Comparison of ENCODE assay signal across 24 cellular contexts in the genomic region with DNA sequence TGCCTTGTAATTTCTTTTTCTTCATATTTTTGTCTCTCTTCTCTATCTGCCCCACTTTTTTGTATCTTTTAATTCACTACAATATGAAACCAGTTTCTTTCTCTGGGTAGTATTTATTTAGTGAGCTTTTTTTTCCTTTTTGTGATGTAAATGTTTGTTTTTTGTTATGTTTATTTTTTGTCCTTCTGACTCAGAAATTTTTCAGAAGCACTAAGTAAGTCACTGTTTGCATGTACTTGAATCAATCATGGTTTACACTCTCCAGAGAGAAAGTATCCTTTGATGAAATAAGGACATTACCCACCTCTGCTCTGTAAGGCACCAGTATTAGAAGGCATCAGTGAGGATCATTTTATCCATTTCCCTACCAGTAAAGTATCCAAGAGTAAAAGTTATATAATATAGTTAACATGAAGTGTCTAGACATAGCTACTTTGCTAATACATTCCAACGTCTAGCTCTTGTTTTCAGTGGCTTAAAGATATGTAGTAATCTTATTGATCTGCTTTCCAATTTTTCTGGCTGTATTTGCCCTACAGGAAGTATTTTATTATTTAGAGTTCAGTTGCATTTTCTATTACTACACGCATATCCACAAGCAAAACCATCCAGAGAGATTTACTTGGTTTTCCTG. TPM values are rescaled to one million over a fixed set of nuclear protein-coding genes. Genes with fewer than 3 reads are reported as not detected.
A peak's percentile ranks its signal among the peaks of the same experiment; 100 is the strongest.
DNase-seq lines count a peak whose midpoint lies in the region; ATAC-seq, FAIRE-seq and TF ChIP-seq lines count a peak whose summit lies in the region.
"Had no signal": no experiment of that assay in that cellular context is flagged by ENCODE, and none has a peak within 500 bp of the region (broad histone marks: within the 10 kb centered on the region; RNA-seq: fewer than 3 reads in every experiment).

No MANE protein-coding gene starts in this region.

- H3K27me3 ChIP-seq in KMS-11 (ENCODE audit: insufficient read depth, low read depth) (no peaks in the 10 kb centered on the region), K562 (ENCODE audit: control insufficient read depth in 2 of 2, insufficient read depth in 2 of 2, low read length in 2 of 2) (no peaks in the 10 kb centered on the region), mammary epithelial cell (ENCODE audit: insufficient read depth, low read length) (no peaks in the 10 kb centered on the region)
- H3K27me3 ChIP-seq: spleen, uterus had no signal

- H3K9me1 ChIP-seq in K562 (ENCODE audit: control insufficient read depth, insufficient read depth, low read length): no peaks in the 10 kb centered on the region

- no peak for TF ChIP-seq POLR2A in K562 (conservative IDR thresholded peaks at IDR 0.05)

- in situ Hi-C loops in K562 (cut with MboI) (no loop called here), mammary epithelial cell (cut with MboI; ENCODE audit: low sequenced_read_pairs in 2 of 2) (no loop called here)

- no peaks in the 10 kb centered on the region for H3K9me3 Mint-ChIP-seq in T-helper 1 cell treated with Interleukin-12 subunit alpha and Interleukin-12 subunit beta and Interleukin-4 antibody, amounts not matched to agents 30 μg/mL and 1 μg/mL, for 36 hours
- no peaks in the 10 kb centered on the region for H3K9me3 Mint-ChIP-seq in progenitor cell of endocrine pancreas (ENCODE audit: low read depth)
- H3K9me3 Mint-ChIP-seq: activated naive CD4-positive, alpha-beta T cell treated with anti-CD3 and anti-CD28 coated beads, Interleukin-2, amount 10 ng/mL, durations not matched to agents 7 days and 5 days had no signal

- intact Hi-C loops in K562 (cut with micrococcal nuclease) (no loop called here), mammary epithelial cell (cut with micrococcal nuclease) (no loop called here)

- peaks cover 72% of the 10 kb centered on the region for H3K4me1 ChIP-seq in KMS-11 (ENCODE audit: low read depth, poor library complexity, severe bottlenecking)
- H3K4me1 ChIP-seq in K562 (replicated peaks in 1 of 2; ENCODE audit: control insufficient read depth in 2 of 2, insufficient read depth in 2 of 2, low read length in 2 of 2): peaks cover 10 to 24% of the 10 kb centered on the region in 2 experiments; a peak in 4 of 5 replicates
- no peaks in the 10 kb centered on the region for H3K4me1 ChIP-seq in mammary epithelial cell (ENCODE audit: insufficient read depth, low read length)

- H3K79me2 ChIP-seq in KMS-11 (ENCODE audit: insufficient read depth, low read depth) (no peaks in the 10 kb centered on the region), K562 (ENCODE audit: control insufficient read depth, insufficient read depth, low read length) (peaks cover 5% of the 10 kb centered on the region; the same call in 1 of the 3 replicates), mammary epithelial cell (ENCODE audit: insufficient read depth, low read length) (no peaks in the 10 kb centered on the region)

- peaks cover 30% of the 10 kb centered on the region for H3K4me1 Mint-ChIP-seq in T-helper 1 cell treated with Interleukin-12 subunit alpha and Interleukin-12 subunit beta and Interleukin-4 antibody, amounts not matched to agents 30 μg/mL and 1 μg/mL, for 36 hours (ENCODE audit: low read depth)
- H3K4me1 Mint-ChIP-seq in progenitor cell of endocrine pancreas (ENCODE audit: low read depth): peaks cover 49% of the 10 kb centered on the region

- peak overlapping the region; percentile 88; the same call in 1 of the 2 replicates for H3K4me2 ChIP-seq in KMS-11
- no peak overlapping the region for H3K4me2 ChIP-seq in K562 (ENCODE audit: insufficient read depth, low read length)
- no peak overlapping the region for H3K4me2 ChIP-seq in mammary epithelial cell (ENCODE audit: insufficient read depth, low read depth, low read length)

- TF ChIP-seq CTCF in KMS-11 (conservative IDR thresholded peaks at IDR 0.05; ENCODE audit: low read depth, low read length) (no peak), K562 (IDR thresholded peaks at IDR 0.05 in 2 of 3, conservative IDR thresholded peaks at IDR 0.05 in 1 of 3; ENCODE audit: insufficient read depth in 2 of 3, low read depth in 1 of 3, low read length in 3 of 3) (no peak), progenitor cell of endocrine pancreas (IDR thresholded peaks at IDR 0.05; ENCODE audit: unreplicated experiment) (no peak), mammary epithelial cell (conservative IDR thresholded peaks at IDR 0.05 in 1 of 2, IDR thresholded peaks at IDR 0.05 in 1 of 2; ENCODE audit: extremely low read depth in 1 of 2, insufficient read depth in 1 of 2, low read depth in 1 of 2, low read length in 2 of 2) (no peak)

- BruUV-seq in K562 (replicated peaks; lab: Mats Ljungman, UMichigan) (no TSS peak), mammary epithelial cell (replicated peaks; lab: Mats Ljungman, UMichigan) (no TSS peak)

- H3K36me3 Mint-ChIP-seq in T-helper 1 cell treated with Interleukin-12 subunit alpha and Interleukin-12 subunit beta and Interleukin-4 antibody, amounts not matched to agents 30 μg/mL and 1 μg/mL, for 36 hours (ENCODE audit: low read depth): peaks cover 3% of the 10 kb centered on the region
- no peaks in the 10 kb centered on the region for H3K36me3 Mint-ChIP-seq in progenitor cell of endocrine pancreas (ENCODE audit: insufficient read depth)

- H3K4me3 ChIP-seq in KMS-11 (IDR thresholded peaks at IDR 0.05; ENCODE audit: insufficient read depth, low read depth, low read length) (no peak overlapping the region), K562 (no peak overlapping the region), mammary epithelial cell (replicated peaks in 1 of 3; ENCODE audit: insufficient read depth in 1 of 3, low read depth in 2 of 3, low read length in 3 of 3) (no peak overlapping the region)
- H3K4me3 ChIP-seq: spleen, uterus had no signal

- 30% methylated on average over 2 of the region's 2 CpGs for WGBS in K562 (ENCODE audit: insufficient coverage, low coverage, missing lambda C conversion rate)
- WGBS in mammary epithelial cell (ENCODE audit: low coverage, missing lambda C conversion rate): 90% methylated on average over 2 of the region's 2 CpGs

- H3K27ac ChIP-seq in KMS-11 (no peak overlapping the region), K562 (ENCODE audit: extremely low read depth, low read depth, low read length) (peak overlapping the region; percentile 49; the same call in 1 of the 3 replicates), mammary epithelial cell (ENCODE audit: insufficient read depth, low read depth, low read length) (no peak overlapping the region)
- H3K27ac ChIP-seq: 22Rv1, WERI-Rb-1 had no signal

- H3K9me3 ChIP-seq in K562 (replicated peaks; ENCODE audit: control insufficient read depth, insufficient read depth, low read depth, low read length): no peaks in the 10 kb centered on the region
- no peaks in the 10 kb centered on the region for H3K9me3 ChIP-seq in mammary epithelial cell (replicated peaks; ENCODE audit: insufficient read depth, low read length)
- H3K9me3 ChIP-seq: spleen, uterus had no signal

- no peak for FAIRE-seq in K562 (lab: Jason Lieb, UNC)

- no peaks in the 10 kb centered on the region for H4K20me1 ChIP-seq in KMS-11 (ENCODE audit: insufficient read depth)
- no peaks in the 10 kb centered on the region for H4K20me1 ChIP-seq in K562 (replicated peaks; ENCODE audit: control insufficient read depth, insufficient read depth, low read length)
- H4K20me1 ChIP-seq in mammary epithelial cell (ENCODE audit: insufficient read depth, low read length): no peaks in the 10 kb centered on the region

- no peak for TF ChIP-seq EP300 in K562 (IDR thresholded peaks at IDR 0.05; ENCODE audit: low read length)

- H3K36me3 ChIP-seq in KMS-11 (ENCODE audit: insufficient read depth) (no peaks in the 10 kb centered on the region), K562 (ENCODE audit: control insufficient read depth, insufficient read depth, low read length) (no peaks in the 10 kb centered on the region), mammary epithelial cell (ENCODE audit: insufficient read depth, low read length) (no peaks in the 10 kb centered on the region)
- H3K36me3 ChIP-seq: spleen, uterus, WERI-Rb-1 had no signal

- POLR2A ChIA-PET in K562 (lab: Yijun Ruan, JAX): interaction anchor here (1.4 to 1.9 kb wide), 3 partner anchors 12 to 172 kb away, joined by 3 to 6 read pairs (median 3); partner anchors contain the start of gene TBC1D23

- no peak for ATAC-seq in K562
- ATAC-seq: left lobe of liver had no signal

- peak overlapping the region; percentile 5 for H3K4me3 Mint-ChIP-seq in T-helper 1 cell treated with Interleukin-12 subunit alpha and Interleukin-12 subunit beta and Interleukin-4 antibody, amounts not matched to agents 30 μg/mL and 1 μg/mL, for 36 hours
- H3K4me3 Mint-ChIP-seq in progenitor cell of endocrine pancreas (ENCODE audit: low read depth): no peak overlapping the region
- H3K4me3 Mint-ChIP-seq: activated naive CD4-positive, alpha-beta T cell treated with anti-CD3 and anti-CD28 coated beads, Interleukin-2, amount 10 ng/mL, durations not matched to agents 7 days and 5 days; B cell had no signal

- H2AFZ ChIP-seq in KMS-11 (ENCODE audit: low read depth) (no peak overlapping the region), K562 (ENCODE audit: low read depth, low read length) (no peak overlapping the region), mammary epithelial cell (ENCODE audit: low read depth, low read length) (no peak overlapping the region)

- dilution Hi-C loops in mammary epithelial cell (cut with HindIII; ENCODE audit: low sequenced_read_pairs): no loop called here

- H3K9ac ChIP-seq in KMS-11 (no peak overlapping the region), K562 (ENCODE audit: insufficient read depth in 1 of 2, low read depth in 2 of 2, low read length in 2 of 2) (no peak overlapping the region), mammary epithelial cell (ENCODE audit: insufficient read depth, low read length) (no peak overlapping the region)

- CTCF ChIA-PET in K562 (lab: Yijun Ruan, JAX; ENCODE audit: low intra/inter-chr PET ratio): no interaction called here
- CTCF ChIA-PET in mammary epithelial cell (lab: Charles Lee; ENCODE audit: low non-redundant PET): no interaction called here

- peak overlapping the region; percentile 6 for H3K27ac Mint-ChIP-seq in T-helper 1 cell treated with Interleukin-12 subunit alpha and Interleukin-12 subunit beta and Interleukin-4 antibody, amounts not matched to agents 30 μg/mL and 1 μg/mL, for 36 hours
- H3K27ac Mint-ChIP-seq in progenitor cell of endocrine pancreas: peak overlapping the region; percentile 19
- H3K27ac Mint-ChIP-seq: activated naive CD4-positive, alpha-beta T cell treated with anti-CD3 and anti-CD28 coated beads, Interleukin-2, amount 10 ng/mL, durations not matched to agents 7 days and 5 days; B cell had no signal

- TF ChIP-seq RAD21 in K562 (CRISPR knock-in tag; conservative IDR thresholded peaks at IDR 0.05 in 1 of 2, IDR thresholded peaks at IDR 0.05 in 1 of 2): no peak

- DNase-seq in T-helper 1 cell: no peak
- no peak for DNase-seq in K562 (ENCODE audit: extremely low read depth in 1 of 4, low spot score in 3 of 4)
- DNase-seq in progenitor cell of endocrine pancreas (ENCODE audit: low spot score, unreplicated experiment): no peak
- no peak for DNase-seq in cerebellum (ENCODE audit: low spot score)
- no peak for DNase-seq in DMS79 treated with DMSO at 0.1 percent for 48 hours (lab: John Stamatoyannopoulos, UW)
- DNase-seq in mammary epithelial cell: no peak
- DNase-seq: activated CD4-positive, alpha-beta T cell treated with anti-CD3 and anti-CD28 coated beads, Interleukin-2, amount 50 U/mL, for 4 hours; activated naive CD4-positive, alpha-beta T cell treated with anti-CD3 and anti-CD28 coated beads, Interleukin-2, amount 10 ng/mL, durations not matched to agents 7 days and 5 days; activated T-cell treated with anti-CD3 and anti-CD28 coated beads, Interleukin-2, amount 50 U/mL, for 1 hour; COR-L47; glutamatergic neuron; NCI-H1048; NCI-H2029; NCI-H226; retina; spleen; substantia nigra; uterus; WERI-Rb-1 had no signal

- H3K27me3 Mint-ChIP-seq in T-helper 1 cell treated with Interleukin-12 subunit alpha and Interleukin-12 subunit beta and Interleukin-4 antibody, amounts not matched to agents 30 μg/mL and 1 μg/mL, for 36 hours (ENCODE audit: low read depth): peaks cover 4% of the 10 kb centered on the region
- H3K27me3 Mint-ChIP-seq in progenitor cell of endocrine pancreas: no peaks in the 10 kb centered on the region
- H3K27me3 Mint-ChIP-seq: activated naive CD4-positive, alpha-beta T cell treated with anti-CD3 and anti-CD28 coated beads, Interleukin-2, amount 10 ng/mL, durations not matched to agents 7 days and 5 days; B cell had no signal

RNA-seq across cellular contexts. Expression of gene FILIP1L, which starts 25.4 kb away (rescaled TPM):
- total RNA-seq in K562 (2011; cell fraction: chromatin; rRNA removed; ENCODE audit: low replicate concordance): 1.0 and 4.2 TPM in 2 replicates
- 0.92 and 1.0 TPM in 2 replicates for total RNA-seq in K562 (2011; cell fraction: nucleolus; rRNA removed)
- 0.76 and 2.8 TPM in 2 replicates for total RNA-seq in K562 (2011; cell fraction: nucleoplasm; rRNA removed)
- 0.73 and 0.94 TPM in 2 replicates for total RNA-seq in K562 (2014; rRNA removed)
- total RNA-seq in K562 (2014; rRNA removed; fragmentation: Illumina TruSeq; extraction: Trizol): 1.5 and 2.1 TPM in 2 replicates
- 1.1 and 1.7 TPM in 2 replicates for total RNA-seq in K562 (2015; rRNA removed; fragmentation: Illumina TruSeq; extraction: Trizol)
- total RNA-seq in K562 (2021): 1.6 TPM in 2 replicates
- 2.1 and 2.7 TPM in 2 replicates for polyA plus RNA-seq in K562 (2011; rRNA removed)
- polyA plus RNA-seq in K562 (2011; cell fraction: cytosol; rRNA removed): 0.88 and 2.6 TPM in 2 replicates
- 3.6 and 4.1 TPM in 2 replicates for polyA plus RNA-seq in K562 (2011; cell fraction: nucleus; rRNA removed)
- polyA plus RNA-seq in K562 (2012): 1.5 and 2.8 TPM in 2 replicates
- 1.9 and 2.0 TPM in 2 replicates for polyA plus RNA-seq in K562 (2014; fragmentation: Illumina TruSeq; extraction: Trizol)
- polyA plus RNA-seq in K562 (2014; fragmentation: Nextera tagmentation; extraction: Ambion mirVana): under 1 TPM; 0.50 to 0.63 TPM
- 0.91 and 1.8 TPM in 2 replicates for polyA plus RNA-seq in K562 (2014; rRNA removed)
- polyA minus RNA-seq in K562 (2011; rRNA and poly(A)+ RNA removed): 4.2 and 4.9 TPM in 2 replicates
- polyA minus RNA-seq in K562 (2011; cell fraction: cytosol; rRNA and poly(A)+ RNA removed): 1.1 and 2.4 TPM in 2 replicates
- 0.94 and 4.8 TPM in 2 replicates for polyA minus RNA-seq in K562 (2011; cell fraction: nucleus; rRNA and poly(A)+ RNA removed)
- 19.4 and 29.6 TPM in 2 replicates for total RNA-seq in progenitor cell of endocrine pancreas
- total RNA-seq in cerebellum: 5.3 TPM
- total RNA-seq in mammary epithelial cell: 1 to 10 TPM; 7.4 to 8.5 TPM
- polyA plus RNA-seq in mammary epithelial cell: 3.7 TPM
- polyA minus RNA-seq in mammary epithelial cell: 1.5 TPM
